Comparison of ENCODE assay signal across 9 cellular contexts in the genomic region with DNA sequence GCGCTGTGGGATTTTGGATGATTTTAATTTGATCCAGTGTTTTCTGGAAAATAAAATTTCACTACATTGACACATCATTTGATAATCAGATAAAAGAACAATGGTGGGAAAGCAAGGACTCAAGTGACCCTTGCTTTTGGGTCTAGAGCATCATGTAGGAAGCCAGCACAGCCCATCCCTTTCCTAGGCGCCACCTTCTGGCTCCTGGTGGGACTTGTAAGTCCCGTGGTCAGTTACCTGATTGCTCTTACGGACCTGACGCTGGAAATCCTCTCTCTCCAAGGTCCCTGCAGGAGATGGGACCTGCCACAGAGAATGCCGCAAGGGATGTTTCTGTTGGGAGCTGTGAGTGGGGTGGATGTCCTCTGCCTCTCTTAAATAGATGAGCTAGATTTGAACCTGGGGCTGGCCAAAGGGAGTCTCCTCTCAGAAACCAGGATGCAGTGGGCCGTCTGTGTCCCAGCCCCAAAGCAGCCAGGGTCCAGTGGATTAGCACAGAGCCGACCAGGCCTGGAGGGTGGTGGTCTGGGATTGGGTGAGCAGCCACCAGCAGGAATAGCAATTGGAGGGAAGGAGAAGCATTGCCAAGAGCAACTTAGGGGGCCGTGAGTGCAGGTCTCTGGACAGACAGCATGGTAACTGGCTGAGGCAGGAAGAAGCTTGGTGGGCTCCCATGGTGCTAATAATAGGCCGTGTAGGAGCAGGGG. TPM values are rescaled to one million over a fixed set of nuclear protein-coding genes. Genes with fewer than 3 reads are reported as not detected.
DNase-seq lines count a peak whose midpoint lies in the region; ATAC-seq and TF ChIP-seq lines count a peak whose summit lies in the region.
"Had no signal": no experiment of that assay in that cellular context is flagged by ENCODE, and none has a peak within 500 bp of the region (broad histone marks: within the 10 kb centered on the region; RNA-seq: fewer than 3 reads in every experiment).

No MANE protein-coding gene starts in this region.

- H3K27me3 ChIP-seq in left ventricle myocardium inferior (ENCODE audit: low read depth) (no peaks in the 10 kb centered on the region), Panc1 (ENCODE audit: control insufficient read depth, insufficient read depth, low read length) (no peaks in the 10 kb centered on the region), upper lobe of right lung (no peaks in the 10 kb centered on the region)
- H3K27me3 ChIP-seq: SJCRH30 had no signal

- POLR2A ChIA-PET in Panc1 (lab: Charles Lee), result no interaction called here

- H3K36me3 ChIP-seq in left ventricle myocardium inferior (peaks cover 38% of the 10 kb centered on the region), Panc1 (ENCODE audit: control insufficient read depth, insufficient read depth, low read length) (no peaks in the 10 kb centered on the region), upper lobe of right lung (peaks cover 29% of the 10 kb centered on the region)

- H3K9me3 ChIP-seq in left ventricle myocardium inferior (replicated peaks) (no peaks in the 10 kb centered on the region), Panc1 (ENCODE audit: control insufficient read depth, insufficient read depth, low read depth, low read length) (no peaks in the 10 kb centered on the region), upper lobe of right lung (no peaks in the 10 kb centered on the region)
- H3K9me3 ChIP-seq: SJCRH30 had no signal

- DNase-seq in left ventricle myocardium inferior (no peak), Right ventricle myocardium inferior (ENCODE audit: missing footprints) (no peak), Panc1 (ENCODE audit: low read depth, low spot score) (no peak), glomerular visceral epithelial cell (ENCODE audit: extremely low spot score) (peak; percentile 3), upper lobe of right lung (no peak), NCI-H2081 treated with DMSO at 0.1 percent for 48 hours (lab: John Stamatoyannopoulos, UW) (no peak), lower leg skin (ENCODE audit: low spot score in 2 of 2) (no peak)

- CTCF ChIA-PET in Panc1 (lab: Charles Lee), result no interaction called here

- no TSS peak for BruUV-seq in Panc1 (replicated peaks; lab: Mats Ljungman, UMichigan)

- WGBS in lower leg skin, 2 donors, result 72 to 81% methylated on average over 9 to 10 of the region's 10 CpGs

- peaks cover 98% of the 10 kb centered on the region for H3K4me1 ChIP-seq in left ventricle myocardium inferior
- H3K4me1 ChIP-seq in Panc1 (ENCODE audit: control insufficient read depth, insufficient read depth, low read length), result no peaks in the 10 kb centered on the region
- peaks cover 74% of the 10 kb centered on the region for H3K4me1 ChIP-seq in upper lobe of right lung
- H3K4me1 ChIP-seq: SJCRH30 had no signal

- in situ Hi-C loops in Panc1 (cut with HindIII; ENCODE audit: low pct_unique_long_range_greater_than_20kb, low sequenced_read_pairs), result no loop called here

- H3K4me3 ChIP-seq in left ventricle myocardium inferior (peak overlapping the region; percentile 15), Panc1 (ENCODE audit: low read depth in 2 of 2, low read length in 2 of 2) (no peak overlapping the region), upper lobe of right lung (no peak overlapping the region), lower leg skin (ENCODE audit: low read depth, poor library complexity, severe bottlenecking) (no peak overlapping the region)
- H3K4me3 ChIP-seq: SJCRH30 had no signal

- intact Hi-C loops in left ventricle myocardium inferior (cut with micrococcal nuclease), result no loop called here
- intact Hi-C loops in Right ventricle myocardium inferior (cut with DNase I), result no loop called here
- intact Hi-C loops in Panc1 (cut with micrococcal nuclease; ENCODE audit: unreplicated experiment), result loop anchor here (5.0 kb wide), 1 partner anchor 296 kb away; no protein-coding TSS in a partner anchor
- intact Hi-C loops in upper lobe of right lung (cut with DNase I), result no loop called here
- intact Hi-C loops in lower leg skin (cut with DNase I; ENCODE audit: low total_unique reads), result no loop called here

- H3K27ac ChIP-seq in left ventricle myocardium inferior (replicated peaks) (peak overlapping the region; percentile 86), Panc1 (ENCODE audit: low read length) (no peak overlapping the region), upper lobe of right lung (no peak overlapping the region)
- H3K27ac ChIP-seq: SJCRH30 had no signal

- ATAC-seq in Right ventricle myocardium inferior (no peak), Panc1 (0 out of 2 replicates have a peak, but pooled peaks have one; percentile 70), upper lobe of right lung (peak; percentile 28), HG03280 (IDR thresholded peaks at IDR 0.05; ENCODE audit: unreplicated experiment) (no peak)

- TF ChIP-seq CTCF in left ventricle myocardium inferior (IDR thresholded peaks at IDR 0.05; ENCODE audit: borderline replicate concordance), result peak; percentile 55
- TF ChIP-seq CTCF in Panc1 (IDR thresholded peaks at IDR 0.05), result peak; percentile 71
- peak; percentile 41 for TF ChIP-seq CTCF in upper lobe of right lung (IDR thresholded peaks at IDR 0.05)
- no peak for TF ChIP-seq CTCF in lower leg skin (IDR thresholded peaks at IDR 0.05)

- TF ChIP-seq POLR2A in lower leg skin (IDR thresholded peaks at IDR 0.05), result no peak

RNA-seq across cellular contexts. Expression of a gene that starts 21.7 kb away (rescaled TPM):
- total RNA-seq in left ventricle myocardium inferior, result 250 TPM
- total RNA-seq in Right ventricle myocardium inferior, result 288 TPM
- total RNA-seq in Panc1 (2021; ENCODE audit: unreplicated experiment), result 0.67 TPM
- polyA plus RNA-seq in Panc1 (2012; ENCODE audit: insufficient read length), result 0.07 TPM
- total RNA-seq in upper lobe of right lung, result 749 TPM
- total RNA-seq in lower leg skin, result 100 to 1,000 TPM in 3 of 4 donors, 10 to 100 TPM in 1; 68.1 to 381 (median 202) TPM

Comparison
In these comparisons a context has a peak if more than half of its experiments do, and no peak if none do; other contexts are left out.
1. CTCF ChIP-seq: peak in left ventricle myocardium inferior (single experiment), Panc1 (single experiment) and upper lobe of right lung (single experiment); none in lower leg skin (0 of 3).
2. ATAC-seq: peak in Panc1 (single experiment) and upper lobe of right lung (single experiment); none in Right ventricle myocardium inferior (single experiment) and HG03280 (single experiment).
3. RNA of a gene that starts 21.7 kb away (total RNA-seq): 749 TPM in upper lobe of right lung (single experiment), 288 TPM in Right ventricle myocardium inferior (single experiment), 68.1 to 381 TPM in lower leg skin and 250 TPM in left ventricle myocardium inferior (single experiment); 0.67 TPM in Panc1 (single experiment); every median in the first group is over 10 times any median in the second.